Comparison of ENCODE assay signal across 11 cellular contexts in genomic region chr3:73520931-73521461, GRCh38.
DNase-seq lines count a peak whose midpoint lies in the region; ATAC-seq, FAIRE-seq and TF ChIP-seq lines count a peak whose summit lies in the region.
"Had no signal": no experiment of that assay in that cellular context is flagged by ENCODE, and none has a peak within 500 bp of the region (broad histone marks: within the 10 kb centered on the region; RNA-seq: fewer than 3 reads in every experiment).

No MANE protein-coding gene starts in this region.

- H3K27me3 Mint-ChIP-seq in progenitor cell of endocrine pancreas, result peaks cover 3% of the 10 kb centered on the region

- H3K36me3 ChIP-seq in small intestine (ENCODE audit: control insufficient read depth in 2 of 2, insufficient read depth in 2 of 2, low read length in 2 of 2), result no peaks in the 10 kb centered on the region

- H3K4me3 ChIP-seq in small intestine (ENCODE audit: low read depth in 1 of 2, low read length in 2 of 2), result no peak overlapping the region

- H3K27me3 ChIP-seq in small intestine (ENCODE audit: control insufficient read depth in 2 of 2, insufficient read depth in 2 of 2, low read length in 2 of 2), result no peaks in the 10 kb centered on the region

- H3K4me3 Mint-ChIP-seq in progenitor cell of endocrine pancreas (ENCODE audit: low read depth), result no peak overlapping the region
- H3K4me3 Mint-ChIP-seq: natural killer cell treated with Interleukin-12 subunit alpha and Interleukin-12 subunit beta and Interleukin-15 and Interleukin-18, amount 100 ng/mL, for 72 hours had no signal

- no peaks in the 10 kb centered on the region for H3K9me3 Mint-ChIP-seq in progenitor cell of endocrine pancreas (ENCODE audit: low read depth)

- H3K9me3 ChIP-seq in small intestine (ENCODE audit: control insufficient read depth, low read depth), result no peaks in the 10 kb centered on the region

- 12 to 40% (median 27%) methylated on average over 13 of the region's 13 CpGs for WGBS in small intestine, 3 donors

- intact Hi-C loops in Right ventricle myocardium inferior (cut with DNase I) (no loop called here), cardiac septum (cut with DNase I) (no loop called here), Right ventricle myocardium superior (cut with DNase I) (loop anchor here (5.0 kb wide), 1 partner anchor 101 kb away; the partner anchor contains the start of gene PDZRN3)

- H3K36me3 Mint-ChIP-seq in progenitor cell of endocrine pancreas (ENCODE audit: insufficient read depth), result peaks cover 6% of the 10 kb centered on the region
- H3K36me3 Mint-ChIP-seq: natural killer cell treated with Interleukin-12 subunit alpha and Interleukin-12 subunit beta and Interleukin-15 and Interleukin-18, amount 100 ng/mL, for 72 hours had no signal

- no peaks in the 10 kb centered on the region for H3K4me1 ChIP-seq in small intestine (ENCODE audit: control insufficient read depth in 2 of 2, insufficient read depth in 1 of 2, low read depth in 1 of 2, low read length in 1 of 2)

- H3K27ac ChIP-seq in small intestine (ENCODE audit: low read depth in 1 of 2, low read length in 1 of 2), result peak overlapping the region in 1 of 2 donors; percentile 58

- no peak for FAIRE-seq in small intestine (lab: Jason Lieb, UNC)

- ATAC-seq in Right ventricle myocardium inferior (peak; percentile 78), Right ventricle myocardium superior (ENCODE audit: poor library complexity) (peak; percentile 76), GM18909 (IDR thresholded peaks at IDR 0.05; ENCODE audit: poor library complexity, unreplicated experiment) (no peak), HG03469 (IDR thresholded peaks at IDR 0.05; ENCODE audit: unreplicated experiment) (no peak)
- ATAC-seq: natural killer cell treated with Interleukin-12 subunit alpha and Interleukin-12 subunit beta and Interleukin-15 and Interleukin-18, amount 100 ng/mL, for 72 hours had no signal

- peaks cover 7% of the 10 kb centered on the region for H3K4me1 Mint-ChIP-seq in progenitor cell of endocrine pancreas (ENCODE audit: low read depth)

- peak overlapping the region; percentile 33 for H3K27ac Mint-ChIP-seq in progenitor cell of endocrine pancreas
- H3K27ac Mint-ChIP-seq: natural killer cell treated with Interleukin-12 subunit alpha and Interleukin-12 subunit beta and Interleukin-15 and Interleukin-18, amount 100 ng/mL, for 72 hours had no signal

- TF ChIP-seq CTCF in progenitor cell of endocrine pancreas (IDR thresholded peaks at IDR 0.05; ENCODE audit: unreplicated experiment), result no peak

- DNase-seq in Right ventricle myocardium inferior (ENCODE audit: missing footprints) (no peak), cardiac septum (ENCODE audit: low spot score) (no peak), Right ventricle myocardium superior (peak; percentile 62), progenitor cell of endocrine pancreas (ENCODE audit: low spot score, unreplicated experiment) (no peak), CD1c-positive myeloid dendritic cell (ENCODE audit: extremely low spot score) (no peak), small intestine (no peak)
- DNase-seq: NCI-H146, T1000 had no signal

Comparison
In these comparisons a context has a peak if more than half of its experiments do, and no peak if none do; other contexts are left out.
1. ATAC-seq: peak in Right ventricle myocardium inferior (single experiment) and Right ventricle myocardium superior (single experiment); none in GM18909 (single experiment) and HG03469 (single experiment).